Comparison of ENCODE assay signal across 13 cellular contexts in genomic region chr14:60652674-60653387, GRCh38. TPM values are rescaled to one million over a fixed set of nuclear protein-coding genes. Genes with fewer than 3 reads are reported as not detected.
A peak's percentile ranks its signal among the peaks of the same experiment; 100 is the strongest.
DNase-seq lines count a peak whose midpoint lies in the region; ATAC-seq, FAIRE-seq and TF ChIP-seq lines count a peak whose summit lies in the region.
"Had no signal": no experiment of that assay in that cellular context is flagged by ENCODE, and none has a peak within 500 bp of the region (broad histone marks: within the 10 kb centered on the region; RNA-seq: fewer than 3 reads in every experiment).

No MANE protein-coding gene starts in this region.

- peaks cover 1 to 9% of the 10 kb centered on the region in 2 donors for H3K36me3 Mint-ChIP-seq in CD4-positive, alpha-beta memory T cell
- H3K36me3 Mint-ChIP-seq in HFFc6 (ENCODE audit: low read depth) = peaks cover 4% of the 10 kb centered on the region; the same call in 1 of the 2 replicates

- CTCF ChIA-PET in CD4-positive, alpha-beta memory T cell (lab: Charles Lee; ENCODE audit: partially characterized antibody) = no interaction called here

- FAIRE-seq in D721Med (lab: Jason Lieb, UNC) = no peak
- FAIRE-seq: small intestine had no signal

- H3K27ac Mint-ChIP-seq in CD4-positive, alpha-beta memory T cell = no peak overlapping the region
- H3K27ac Mint-ChIP-seq in HFFc6 = no peak overlapping the region

- peaks cover 0 to 12% (median 0%) of the 10 kb centered on the region in 8 donors for H3K9me3 Mint-ChIP-seq in CD4-positive, alpha-beta memory T cell
- no peaks in the 10 kb centered on the region for H3K9me3 Mint-ChIP-seq in HFFc6

- POLR2A ChIA-PET in CD4-positive, alpha-beta memory T cell (lab: Charles Lee; ENCODE audit: partially characterized antibody) = no interaction called here

- ATAC-seq in GM21390 (IDR thresholded peaks at IDR 0.05; ENCODE audit: unreplicated experiment) = no peak
- no peak for ATAC-seq in upper lobe of right lung
- no peak for ATAC-seq in HG03097 (IDR thresholded peaks at IDR 0.05; ENCODE audit: low FRiP score, unreplicated experiment)
- ATAC-seq: left cardiac atrium had no signal

- peak overlapping the region in 6 of 8 donors; percentile 4 to 83 (median 52) for H3K4me3 Mint-ChIP-seq in CD4-positive, alpha-beta memory T cell
- H3K4me3 Mint-ChIP-seq in HFFc6 = peak overlapping the region; percentile 89

- DNase-seq in CD4-positive, alpha-beta memory T cell = no peak
- no peak for DNase-seq in HFFc6
- peak; percentile 30 for DNase-seq in WERI-Rb-1
- peak; percentile 71 for DNase-seq in myocyte (ENCODE audit: low read depth)
- DNase-seq in upper lobe of right lung = no peak
- no peak for DNase-seq in D721Med (ENCODE audit: insufficient read length, low spot score)
- DNase-seq: activated naive CD4-positive, alpha-beta T cell treated with anti-CD3 and anti-CD28 coated beads, Interleukin-2, amount 50 U/mL, for 16 hours; EL; left cardiac atrium; NK-92 treated with Interleukin-12 subunit alpha and Interleukin-12 subunit beta, amount 100 ng/mL, for 24 hours; small intestine had no signal

- no peaks in the 10 kb centered on the region for H3K9me3 ChIP-seq in CD4-positive, alpha-beta memory T cell (ENCODE audit: control insufficient read depth in 1 of 2, low read length in 2 of 2)
- no peaks in the 10 kb centered on the region for H3K9me3 ChIP-seq in WERI-Rb-1 (ENCODE audit: severe bottlenecking)
- H3K9me3 ChIP-seq in upper lobe of right lung = no peaks in the 10 kb centered on the region

- TF ChIP-seq CTCF in HFFc6 (IDR thresholded peaks at IDR 0.05) (no peak), WERI-Rb-1 (IDR thresholded peaks at IDR 0.05; ENCODE audit: low read depth, low read length) (no peak), upper lobe of right lung (IDR thresholded peaks at IDR 0.05) (no peak), D721Med (IDR thresholded peaks at IDR 0.05; ENCODE audit: insufficient read depth, missing control alignments) (no peak)

- H3K27ac ChIP-seq in CD4-positive, alpha-beta memory T cell (ENCODE audit: low read depth, low read length) = no peak overlapping the region
- peak overlapping the region; percentile 32 for H3K27ac ChIP-seq in WERI-Rb-1
- no peak overlapping the region for H3K27ac ChIP-seq in upper lobe of right lung

- peaks cover 57% of the 10 kb centered on the region for H3K4me1 ChIP-seq in CD4-positive, alpha-beta memory T cell (ENCODE audit: insufficient read depth, low read length)
- H3K4me1 ChIP-seq in upper lobe of right lung = peaks cover 44% of the 10 kb centered on the region

- H3K27me3 ChIP-seq in CD4-positive, alpha-beta memory T cell (ENCODE audit: insufficient read depth, low read length) = peaks cover 64% of the 10 kb centered on the region
- H3K27me3 ChIP-seq in WERI-Rb-1 (ENCODE audit: insufficient read depth, low read depth, severe bottlenecking) = peaks cover 21% of the 10 kb centered on the region
- H3K27me3 ChIP-seq in upper lobe of right lung = peaks cover 89% of the 10 kb centered on the region

- no peak overlapping the region for H3K4me3 ChIP-seq in CD4-positive, alpha-beta memory T cell (ENCODE audit: low read length in 2 of 2)
- H3K4me3 ChIP-seq in WERI-Rb-1 (ENCODE audit: low read depth, low read length) (peak overlapping the region; percentile 37), upper lobe of right lung (no peak overlapping the region)

- no peaks in the 10 kb centered on the region for H3K36me3 ChIP-seq in CD4-positive, alpha-beta memory T cell (ENCODE audit: insufficient read depth, low read length)
- H3K36me3 ChIP-seq in WERI-Rb-1 (no peaks in the 10 kb centered on the region), upper lobe of right lung (no peaks in the 10 kb centered on the region)

- intact Hi-C loops in CD4-positive, alpha-beta memory T cell (cut with micrococcal nuclease) = no loop called here
- intact Hi-C loops in upper lobe of right lung (cut with DNase I) = no loop called here

- peaks cover 39 to 80% (median 56%) of the 10 kb centered on the region in 4 donors for H3K4me1 Mint-ChIP-seq in CD4-positive, alpha-beta memory T cell
- H3K4me1 Mint-ChIP-seq in HFFc6 (ENCODE audit: low read depth) = peaks cover 63% of the 10 kb centered on the region

- peaks cover 63 to 67% of the 10 kb centered on the region in 2 donors for H3K27me3 Mint-ChIP-seq in CD4-positive, alpha-beta memory T cell
- H3K27me3 Mint-ChIP-seq in HFFc6 (ENCODE audit: insufficient read depth) = peaks cover 22% of the 10 kb centered on the region

RNA-seq across cellular contexts. Expression of gene SIX1, which starts 3.6 kb away (rescaled TPM):
- total RNA-seq in CD4-positive, alpha-beta memory T cell = not detected
- polyA plus RNA-seq in CD4-positive, alpha-beta memory T cell = not detected
- 1 to 10 TPM; 5.0 to 6.0 (median 5.4) TPM for total RNA-seq in HFFc6 (2021; fragmentation: NEBNext Ultra II Directional; extraction: Animal tissue kit (Norgen Biotek cat#: 25700))
- total RNA-seq in myocyte (96.6 and 118 TPM in 2 replicates), upper lobe of right lung (0.14 TPM)
- 26.2 TPM for polyA plus RNA-seq in myocyte (2012)

Comparison
In these comparisons a context has a peak if more than half of its experiments do, and no peak if none do; other contexts are left out.
1. DNase-seq: peak in WERI-Rb-1 (single experiment) and myocyte (single experiment); none in CD4-positive, alpha-beta memory T cell (0 of 5), HFFc6 (single experiment), upper lobe of right lung (single experiment) and D721Med (single experiment).
2. RNA of gene SIX1, which starts 3.6 kb away (total RNA-seq): 96.6 to 118 TPM in myocyte; 5.0 to 6.0 TPM in HFFc6, 0.14 TPM in upper lobe of right lung (single experiment) and not detected in CD4-positive, alpha-beta memory T cell; every median in the first group is over 10 times any median in the second.